ENCODE assay signal across 8 cellular contexts in genomic region chr6:110876170-110876773, GRCh38. TPM values are rescaled to one million over a fixed set of nuclear protein-coding genes. Genes with fewer than 3 reads are reported as not detected.
DNase-seq lines count a peak whose midpoint lies in the region; ATAC-seq and TF ChIP-seq lines count a peak whose summit lies in the region.

No MANE protein-coding gene starts in this region.

- DNase-seq in GM04503 (ENCODE audit: low read depth) (peak; percentile 72), HEK293T (ENCODE audit: extremely low spot score) (peak; percentile 80), NCI-H1105 (lab: John Stamatoyannopoulos, UW) (peak; percentile 81), amygdala (lab: John Stamatoyannopoulos, UW) (peak in 55 of 56 donors; percentile 21 to 87 (median 72)), left ventricle myocardium superior (peak; percentile 92), posterior vena cava (ENCODE audit: low spot score) (peak; percentile 96), ureter (ENCODE audit: low spot score) (peak; percentile 86)

- peaks cover 49% of the 10 kb centered on the region for H3K4me1 Mint-ChIP-seq in T-helper 1 cell treated with Interleukin-12 subunit alpha and Interleukin-12 subunit beta and Interleukin-4 antibody, amounts not matched to agents 30 μg/mL and 1 μg/mL, for 36 hours (ENCODE audit: low read depth)

- intact Hi-C loops in left ventricle myocardium superior (cut with micrococcal nuclease) = loop anchor here (5.0 kb wide), 2 partner anchors 59 to 194 kb away; partner anchors contain the start of gene CDK19
- intact Hi-C loops in posterior vena cava (cut with DNase I) = loop anchor here in 1 of 2 donors (10.0 kb wide), 1 partner anchor 61 kb away; the partner anchor contains the start of gene CDK19

- no peaks in the 10 kb centered on the region for H3K27me3 Mint-ChIP-seq in T-helper 1 cell treated with Interleukin-12 subunit alpha and Interleukin-12 subunit beta and Interleukin-4 antibody, amounts not matched to agents 30 μg/mL and 1 μg/mL, for 36 hours (ENCODE audit: low read depth)

- peak overlapping the region; percentile 87 for H3K4me3 Mint-ChIP-seq in T-helper 1 cell treated with Interleukin-12 subunit alpha and Interleukin-12 subunit beta and Interleukin-4 antibody, amounts not matched to agents 30 μg/mL and 1 μg/mL, for 36 hours

- H3K36me3 Mint-ChIP-seq in T-helper 1 cell treated with Interleukin-12 subunit alpha and Interleukin-12 subunit beta and Interleukin-4 antibody, amounts not matched to agents 30 μg/mL and 1 μg/mL, for 36 hours (ENCODE audit: low read depth) = peaks cover 5% of the 10 kb centered on the region

- CTCF ChIA-PET in HEK293T (lab: Yijun Ruan, JAX) = interaction anchor here (0.6 to 1.6 kb wide), 4 partner anchors 11 to 867 kb away, joined by 3 to 5 read pairs (median 4); no protein-coding TSS in a partner anchor

- POLR2A ChIA-PET in HEK293T (lab: Yijun Ruan, JAX) = interaction anchor here (0.7 to 6.5 kb wide), 15 partner anchors 11 to 256 kb away, joined by 3 to 63 read pairs (median 3); partner anchors contain the start of genes CDK19, GTF3C6 and RPF2

- peak overlapping the region; percentile 98 for H3K27ac Mint-ChIP-seq in T-helper 1 cell treated with Interleukin-12 subunit alpha and Interleukin-12 subunit beta and Interleukin-4 antibody, amounts not matched to agents 30 μg/mL and 1 μg/mL, for 36 hours

- no peaks in the 10 kb centered on the region for H3K9me3 Mint-ChIP-seq in T-helper 1 cell treated with Interleukin-12 subunit alpha and Interleukin-12 subunit beta and Interleukin-4 antibody, amounts not matched to agents 30 μg/mL and 1 μg/mL, for 36 hours

- ATAC-seq in left ventricle myocardium superior = peak; percentile 84

TF ChIP-seq in HEK293T, 16 proteins besides CTCF, POLR2A, EP300 and RAD21:
- TF ChIP-seq ELF4 (IDR thresholded peaks at IDR 0.05) = peak; percentile 78; the same call in 1 of the 2 replicates
- TF ChIP-seq FOXK2 (IDR thresholded peaks at IDR 0.05) = no peak
- no peak for TF ChIP-seq NFRKB (IDR thresholded peaks at IDR 0.05)
- TF ChIP-seq BHLHE40 (IDR thresholded peaks at IDR 0.05; ENCODE audit: borderline replicate concordance) = no peak
- TF ChIP-seq CTBP1 (IDR thresholded peaks at IDR 0.05; ENCODE audit: borderline replicate concordance) = no peak
- TF ChIP-seq FOXA1 (IDR thresholded peaks at IDR 0.05) = no peak
- no peak for TF ChIP-seq FOXM1 (IDR thresholded peaks at IDR 0.05; ENCODE audit: borderline replicate concordance)
- TF ChIP-seq ARNT (IDR thresholded peaks at IDR 0.05) = no peak
- peak; percentile 75 for TF ChIP-seq PKNOX1 (IDR thresholded peaks at IDR 0.05)
- TF ChIP-seq SUZ12 (IDR thresholded peaks at IDR 0.05) = no peak
- TF ChIP-seq L3MBTL2 (conservative IDR thresholded peaks at IDR 0.05) = peak; percentile 95
- no peak for TF ChIP-seq TARDBP (IDR thresholded peaks at IDR 0.05)
- no peak for TF ChIP-seq HDGF (IDR thresholded peaks at IDR 0.05; ENCODE audit: borderline replicate concordance)
- peak; percentile 32 for TF ChIP-seq ZNF384 (IDR thresholded peaks at IDR 0.05)
- TF ChIP-seq SP1 (IDR thresholded peaks at IDR 0.05) = no peak
- no peak for TF ChIP-seq LEF1 (IDR thresholded peaks at IDR 0.05; ENCODE audit: borderline replicate concordance)

RNA-seq across cellular contexts. Expression of gene AMD1, which starts 1.7 kb away (rescaled TPM):
- total RNA-seq in left ventricle myocardium superior = 89.3 TPM
- 10 to 100 TPM; 39.7 to 57.9 TPM for total RNA-seq in posterior vena cava
- 63.6 TPM for total RNA-seq in ureter

Comparison
In these comparisons a context has a peak if more than half of its experiments do, and no peak if none do; other contexts are left out.
1. Peak in every context shown above with its lines: DNase-seq and ATAC-seq.